In genomic region chr15:64842099-64842940, GRCh38 we compare ENCODE assay signal across 8 cellular contexts.
DNase-seq lines count a peak whose midpoint lies in the region; ATAC-seq and TF ChIP-seq lines count a peak whose summit lies in the region.

No MANE protein-coding gene starts in this region.

- peak overlapping the region; percentile 98 for H3K27ac ChIP-seq in neutrophil

- no peaks in the 10 kb centered on the region for H3K9me3 Mint-ChIP-seq in stimulated activated naive CD8-positive, alpha-beta T cell treated with anti-CD3 and anti-CD28 coated beads, Interleukin-15, Interleukin-2, amounts not matched to agents 100 ng/mL and 50 ng/mL, for 24 hours

- H3K27ac Mint-ChIP-seq in stimulated activated naive CD8-positive, alpha-beta T cell treated with anti-CD3 and anti-CD28 coated beads, Interleukin-15, Interleukin-2, amounts not matched to agents 100 ng/mL and 50 ng/mL, for 24 hours: peak overlapping the region; percentile 85

- peak overlapping the region; percentile 92 for H3K4me3 Mint-ChIP-seq in stimulated activated naive CD8-positive, alpha-beta T cell treated with anti-CD3 and anti-CD28 coated beads, Interleukin-15, Interleukin-2, amounts not matched to agents 100 ng/mL and 50 ng/mL, for 24 hours

- TF ChIP-seq CTCF in neutrophil (IDR thresholded peaks at IDR 0.05): no peak

- H3K4me3 ChIP-seq in neutrophil (ENCODE audit: low read depth in 1 of 2, low read length in 1 of 2): peak overlapping the region; percentile 93 to 100

- ATAC-seq in stimulated activated naive CD8-positive, alpha-beta T cell treated with anti-CD3 and anti-CD28 coated beads, Interleukin-15, Interleukin-2, amounts not matched to agents 100 U/mL and 50 U/mL, for 24 hours: no peak
- ATAC-seq in HG02678 (IDR thresholded peaks at IDR 0.05; ENCODE audit: unreplicated experiment): no peak

- H3K36me3 Mint-ChIP-seq in stimulated activated naive CD8-positive, alpha-beta T cell treated with anti-CD3 and anti-CD28 coated beads, Interleukin-15, Interleukin-2, amounts not matched to agents 100 ng/mL and 50 ng/mL, for 24 hours (ENCODE audit: low read depth): no peaks in the 10 kb centered on the region

- no peaks in the 10 kb centered on the region for H3K27me3 Mint-ChIP-seq in stimulated activated naive CD8-positive, alpha-beta T cell treated with anti-CD3 and anti-CD28 coated beads, Interleukin-15, Interleukin-2, amounts not matched to agents 100 ng/mL and 50 ng/mL, for 24 hours

- H3K27me3 ChIP-seq in neutrophil: no peaks in the 10 kb centered on the region

- no peak for DNase-seq in stimulated activated naive CD8-positive, alpha-beta T cell treated with anti-CD3 and anti-CD28 coated beads, Interleukin-15, Interleukin-2, amounts not matched to agents 100 U/mL and 50 U/mL, for 24 hours
- DNase-seq in UCSD-AML1 (lab: John Stamatoyannopoulos, UW; ENCODE audit: unreplicated experiment) (peak; percentile 48), fibroblast of gingiva (ENCODE audit: low read depth) (peak; percentile 53), amniotic stem cell (lab: John Stamatoyannopoulos, UW) (no peak), GM19240 (ENCODE audit: insufficient read length, low spot score) (no peak)

- peaks cover 76% of the 10 kb centered on the region for H3K4me1 Mint-ChIP-seq in stimulated activated naive CD8-positive, alpha-beta T cell treated with anti-CD3 and anti-CD28 coated beads, Interleukin-15, Interleukin-2, amounts not matched to agents 100 ng/mL and 50 ng/mL, for 24 hours (ENCODE audit: low read depth)

- H3K9me3 ChIP-seq in neutrophil: no peaks in the 10 kb centered on the region

- peaks cover 68 to 77% of the 10 kb centered on the region in 2 experiments for H3K4me1 ChIP-seq in neutrophil (ENCODE audit: control insufficient read depth in 1 of 2, insufficient read depth in 1 of 2, low read depth in 1 of 2, low read length in 1 of 2)

- H3K36me3 ChIP-seq in neutrophil: peaks cover 14% of the 10 kb centered on the region

Comparison
In these comparisons a context has a peak if more than half of its experiments do, and no peak if none do; other contexts are left out.
1. DNase-seq: peak in UCSD-AML1 (single experiment) and fibroblast of gingiva (single experiment); none in stimulated activated naive CD8-positive, alpha-beta T cell treated with anti-CD3 and anti-CD28 coated beads, Interleukin-15, Interleukin-2, amounts not matched to agents 100 U/mL and 50 U/mL, for 24 hours (single experiment), amniotic stem cell (single experiment) and GM19240 (single experiment).